In genomic region chr4:101950258-101950979, GRCh38 we compare ENCODE assay signal across 24 cellular contexts.
"Had no signal": no experiment of that assay in that cellular context is flagged by ENCODE, and none has a peak within 500 bp of the region (broad histone marks: within the 10 kb centered on the region; RNA-seq: fewer than 3 reads in every experiment).

No MANE protein-coding gene starts in this region.

- ATAC-seq: activated T-cell treated with anti-CD3 and anti-CD28 coated beads, Interleukin-2, amount 50 U/mL, for 72 hours; body of pancreas; esophagus mucosa; right cardiac atrium; stimulated activated naive CD8-positive, alpha-beta T cell treated with anti-CD3 and anti-CD28 coated beads, Interleukin-15, amount 100 ng/mL, for 72 hours had no signal

- H2AFZ ChIP-seq: parathyroid adenoma had no signal

- H3K36me3 ChIP-seq: left ventricle myocardium inferior, suprapubic skin, transverse colon had no signal

- H3K9ac ChIP-seq: parathyroid adenoma had no signal

- H3K9me3 ChIP-seq: body of pancreas, left ventricle myocardium inferior, suprapubic skin, transverse colon had no signal

- H3K27me3 Mint-ChIP-seq: activated CD4-positive, alpha-beta memory T cell treated with anti-CD3 and anti-CD28 coated beads for 36 hours; activated naive CD4-positive, alpha-beta T cell treated with anti-CD3 and anti-CD28 coated beads, Interleukin-2, amount 10 ng/mL, durations not matched to agents 7 days and 5 days; stimulated activated naive CD8-positive, alpha-beta T cell treated with anti-CD3 and anti-CD28 coated beads, Interleukin-15, amount 100 ng/mL, for 72 hours had no signal

- H3K4me1 ChIP-seq: left ventricle myocardium inferior, parathyroid adenoma, transverse colon had no signal

- H3K36me3 Mint-ChIP-seq: activated CD4-positive, alpha-beta memory T cell treated with anti-CD3 and anti-CD28 coated beads for 36 hours; activated naive CD4-positive, alpha-beta T cell treated with anti-CD3 and anti-CD28 coated beads, Interleukin-2, amount 10 ng/mL, durations not matched to agents 7 days and 5 days had no signal

- DNase-seq: activated CD4-positive, alpha-beta memory T cell treated with anti-CD3 and anti-CD28 coated beads for 36 hours; activated CD4-positive, alpha-beta T cell treated with anti-CD3 and anti-CD28 coated beads for 4 hours; activated CD4-positive, CD25-positive, alpha-beta regulatory T cell; activated effector memory CD4-positive, alpha-beta T cell treated with anti-CD3 and anti-CD28 coated beads, Interleukin-2, amount 50 U/mL, for 16 hours; activated naive CD4-positive, alpha-beta T cell treated with anti-CD3 and anti-CD28 coated beads, Interleukin-2, amount 10 ng/mL, durations not matched to agents 7 days and 5 days; activated T-cell treated with anti-CD3 and anti-CD28 coated beads, Interleukin-2, amount 50 U/mL, for 72 hours; amygdala; body of pancreas; caudate nucleus; dermis blood vessel endothelial cell; effector CD8-positive, alpha-beta T cell; foreskin melanocyte; left ventricle myocardium inferior; nephron progenitor cell; right cardiac atrium; stimulated activated CD4-positive, alpha-beta T cell treated with anti-CD3 and anti-CD28 coated beads, Interleukin-12 subunit alpha, Interleukin-12 subunit beta, amount 100 ng/mL, for 4 hours; stimulated activated CD4-positive, alpha-beta T cell treated with anti-CD3 and anti-CD28 coated beads, Interleukin-4, amount 100 ng/mL, for 4 hours; stimulated activated naive CD8-positive, alpha-beta T cell treated with anti-CD3 and anti-CD28 coated beads, Interleukin-15, amount 100 ng/mL, for 72 hours; T1000; transverse colon had no signal

- H3K4me3 Mint-ChIP-seq: activated CD4-positive, alpha-beta memory T cell treated with anti-CD3 and anti-CD28 coated beads for 36 hours; activated naive CD4-positive, alpha-beta T cell treated with anti-CD3 and anti-CD28 coated beads, Interleukin-2, amount 10 ng/mL, durations not matched to agents 7 days and 5 days; activated T-cell treated with anti-CD3 and anti-CD28 coated beads, Interleukin-2, amount 50 U/mL, for 72 hours; nephron progenitor cell; stimulated activated naive CD8-positive, alpha-beta T cell treated with anti-CD3 and anti-CD28 coated beads, Interleukin-15, amount 100 ng/mL, for 72 hours; T-helper 1 cell treated with Interleukin-12 subunit alpha and Interleukin-12 subunit beta and Interleukin-4 antibody, amounts not matched to agents 30 μg/mL and 1 μg/mL, for 36 hours had no signal

- H3K9me3 Mint-ChIP-seq: activated CD4-positive, alpha-beta memory T cell treated with anti-CD3 and anti-CD28 coated beads for 36 hours; activated naive CD4-positive, alpha-beta T cell treated with anti-CD3 and anti-CD28 coated beads, Interleukin-2, amount 10 ng/mL, durations not matched to agents 7 days and 5 days; activated T-cell treated with anti-CD3 and anti-CD28 coated beads, Interleukin-2, amount 50 U/mL, for 72 hours; nephron progenitor cell; stimulated activated naive CD8-positive, alpha-beta T cell treated with anti-CD3 and anti-CD28 coated beads, Interleukin-15, amount 100 ng/mL, for 72 hours; T-helper 1 cell treated with Interleukin-12 subunit alpha and Interleukin-12 subunit beta and Interleukin-4 antibody, amounts not matched to agents 30 μg/mL and 1 μg/mL, for 36 hours had no signal

- H3K4me1 Mint-ChIP-seq: activated naive CD4-positive, alpha-beta T cell treated with anti-CD3 and anti-CD28 coated beads, Interleukin-2, amount 10 ng/mL, durations not matched to agents 7 days and 5 days; stimulated activated naive CD8-positive, alpha-beta T cell treated with anti-CD3 and anti-CD28 coated beads, Interleukin-15, amount 100 ng/mL, for 72 hours had no signal

- H3K4me3 ChIP-seq: body of pancreas, left ventricle myocardium inferior, suprapubic skin, transverse colon had no signal

- H3K27ac ChIP-seq: body of pancreas, left ventricle myocardium inferior, parathyroid adenoma, suprapubic skin, transverse colon had no signal

- H3K79me2 ChIP-seq: parathyroid adenoma had no signal

- H3K27ac Mint-ChIP-seq: activated CD4-positive, alpha-beta memory T cell treated with anti-CD3 and anti-CD28 coated beads for 36 hours; activated naive CD4-positive, alpha-beta T cell treated with anti-CD3 and anti-CD28 coated beads, Interleukin-2, amount 10 ng/mL, durations not matched to agents 7 days and 5 days; activated T-cell treated with anti-CD3 and anti-CD28 coated beads, Interleukin-2, amount 50 U/mL, for 72 hours; nephron progenitor cell; stimulated activated naive CD8-positive, alpha-beta T cell treated with anti-CD3 and anti-CD28 coated beads, Interleukin-15, amount 100 ng/mL, for 72 hours; T-helper 1 cell treated with Interleukin-12 subunit alpha and Interleukin-12 subunit beta and Interleukin-4 antibody, amounts not matched to agents 30 μg/mL and 1 μg/mL, for 36 hours had no signal

- H3K27me3 ChIP-seq: body of pancreas, suprapubic skin, transverse colon had no signal
